Comparison of ENCODE assay signal across 9 cellular contexts in genomic region chr11:118998822-118999221, GRCh38. TPM values are rescaled to one million over a fixed set of nuclear protein-coding genes. Genes with fewer than 3 reads are reported as not detected.
DNase-seq lines count a peak whose midpoint lies in the region; ATAC-seq and TF ChIP-seq lines count a peak whose summit lies in the region.
"Had no signal": no experiment of that assay in that cellular context is flagged by ENCODE, and none has a peak within 500 bp of the region (broad histone marks: within the 10 kb centered on the region; RNA-seq: fewer than 3 reads in every experiment).

No MANE protein-coding gene starts in this region.

- H3K9me3 Mint-ChIP-seq in effector memory CD8-positive, alpha-beta T cell = no peaks in the 10 kb centered on the region
- H3K9me3 Mint-ChIP-seq in natural killer cell treated with Interleukin-12 subunit alpha and Interleukin-12 subunit beta and Interleukin-15 and Interleukin-18, amount 100 ng/mL, for 72 hours = no peaks in the 10 kb centered on the region

- no peaks in the 10 kb centered on the region for H4K20me1 ChIP-seq in DND-41 (ENCODE audit: insufficient read depth, low read length)

- peak overlapping the region; percentile 82 to 95 for H3K4me3 Mint-ChIP-seq in effector memory CD8-positive, alpha-beta T cell
- peak overlapping the region; percentile 99 for H3K4me3 Mint-ChIP-seq in natural killer cell treated with Interleukin-12 subunit alpha and Interleukin-12 subunit beta and Interleukin-15 and Interleukin-18, amount 100 ng/mL, for 72 hours

- peaks cover 25 to 26% of the 10 kb centered on the region in 2 donors for H3K4me1 Mint-ChIP-seq in effector memory CD8-positive, alpha-beta T cell (ENCODE audit: low read depth in 2 of 2)
- peaks cover 26 to 35% of the 10 kb centered on the region in 2 donors for H3K4me1 Mint-ChIP-seq in natural killer cell treated with Interleukin-12 subunit alpha and Interleukin-12 subunit beta and Interleukin-15 and Interleukin-18, amount 100 ng/mL, for 72 hours (ENCODE audit: low read depth in 2 of 2)

- H3K27me3 Mint-ChIP-seq in effector memory CD8-positive, alpha-beta T cell = no peaks in the 10 kb centered on the region
- H3K27me3 Mint-ChIP-seq in natural killer cell treated with Interleukin-12 subunit alpha and Interleukin-12 subunit beta and Interleukin-15 and Interleukin-18, amount 100 ng/mL, for 72 hours = no peaks in the 10 kb centered on the region

- no peak for ATAC-seq in DND-41 (ENCODE audit: insufficient read depth, low read depth)
- no peak for ATAC-seq in effector memory CD8-positive, alpha-beta T cell (replicated peaks)
- no peak for ATAC-seq in natural killer cell treated with Interleukin-12 subunit alpha and Interleukin-12 subunit beta and Interleukin-15 and Interleukin-18, amount 100 ng/mL, for 72 hours
- no peak for ATAC-seq in HG03097 (IDR thresholded peaks at IDR 0.05; ENCODE audit: low FRiP score, unreplicated experiment)
- ATAC-seq in HG02798 (IDR thresholded peaks at IDR 0.05; ENCODE audit: poor library complexity, unreplicated experiment) = no peak

- peaks cover 43% of the 10 kb centered on the region for H3K4me1 ChIP-seq in DND-41 (ENCODE audit: insufficient read depth, low read length)

- no peaks in the 10 kb centered on the region for H3K9me3 ChIP-seq in DND-41 (ENCODE audit: insufficient read depth, low read length, severe bottlenecking)

- peak overlapping the region; percentile 53 to 86; a peak in 3 of 4 replicates for H3K4me3 ChIP-seq in DND-41 (ENCODE audit: low read depth in 1 of 2, low read length in 2 of 2)

- peaks cover 59% of the 10 kb centered on the region for H3K79me2 ChIP-seq in DND-41 (ENCODE audit: insufficient read depth, low read length)

- H3K27ac Mint-ChIP-seq in effector memory CD8-positive, alpha-beta T cell = peak overlapping the region; percentile 98 to 99
- H3K27ac Mint-ChIP-seq in natural killer cell treated with Interleukin-12 subunit alpha and Interleukin-12 subunit beta and Interleukin-15 and Interleukin-18, amount 100 ng/mL, for 72 hours = peak overlapping the region; percentile 84 to 96

- H2AFZ ChIP-seq in DND-41 (ENCODE audit: low read depth, low read length) = peak overlapping the region; percentile 99; the same call in 1 of the 2 replicates

- H3K4me2 ChIP-seq in DND-41 (ENCODE audit: insufficient read depth, low read length) = peak overlapping the region; percentile 79

- no peaks in the 10 kb centered on the region for H3K27me3 ChIP-seq in DND-41 (ENCODE audit: insufficient read depth, low read length, poor library complexity)

- DNase-seq in DND-41 (no peak), NCI-H69 (lab: John Stamatoyannopoulos, UW) (peak; percentile 28), cerebellum (ENCODE audit: low spot score) (no peak)
- no peak for DNase-seq in effector memory CD8-positive, alpha-beta T cell
- no peak for DNase-seq in natural killer cell treated with Interleukin-12 subunit alpha and Interleukin-12 subunit beta and Interleukin-15 and Interleukin-18, amount 100 ng/mL, for 72 hours (ENCODE audit: low spot score)
- no peak for DNase-seq in effector CD8-positive, alpha-beta T cell (lab: John Stamatoyannopoulos, UW)

- no peak for TF ChIP-seq CTCF in DND-41 (IDR thresholded peaks at IDR 0.05; ENCODE audit: borderline replicate concordance, extremely low read depth, low read length, poor library complexity, severe bottlenecking)

- H3K27ac ChIP-seq in DND-41 (ENCODE audit: low read length) = peak overlapping the region; percentile 75

- H3K36me3 ChIP-seq in DND-41 (ENCODE audit: insufficient read depth, low read length) = peaks cover 48% of the 10 kb centered on the region

- H3K9ac ChIP-seq in DND-41 (ENCODE audit: low read depth, low read length) = peak overlapping the region; percentile 72

- peaks cover 56% of the 10 kb centered on the region for H3K36me3 Mint-ChIP-seq in effector memory CD8-positive, alpha-beta T cell (ENCODE audit: insufficient read depth)
- H3K36me3 Mint-ChIP-seq in natural killer cell treated with Interleukin-12 subunit alpha and Interleukin-12 subunit beta and Interleukin-15 and Interleukin-18, amount 100 ng/mL, for 72 hours = peaks cover 7% of the 10 kb centered on the region

RNA-seq across cellular contexts. Expression of gene CENATAC, which starts 0.9 kb away (rescaled TPM):
- 10 to 100 TPM; 53.4 to 97.8 TPM for total RNA-seq in natural killer cell treated with Interleukin-12 subunit alpha and Interleukin-12 subunit beta and Interleukin-15 and Interleukin-18, amount 100 ng/mL, for 72 hours
- 44.6 TPM for total RNA-seq in cerebellum

RNA-seq across cellular contexts. Expression of gene RPS25, which starts 19.3 kb away (rescaled TPM):
- total RNA-seq in natural killer cell treated with Interleukin-12 subunit alpha and Interleukin-12 subunit beta and Interleukin-15 and Interleukin-18, amount 100 ng/mL, for 72 hours = 100 to 1,000 TPM; 711 to 875 TPM
- 284 TPM for total RNA-seq in cerebellum

RNA-seq across cellular contexts. Expression of gene TRAPPC4, which starts 19.7 kb away (rescaled TPM):
- 10 to 100 TPM; 76.3 to 82.3 TPM for total RNA-seq in natural killer cell treated with Interleukin-12 subunit alpha and Interleukin-12 subunit beta and Interleukin-15 and Interleukin-18, amount 100 ng/mL, for 72 hours
- total RNA-seq in cerebellum = 32.8 TPM

RNA-seq across cellular contexts. Expression of gene FOXR1, which starts 27.3 kb away (rescaled TPM):
- not detected for total RNA-seq in natural killer cell treated with Interleukin-12 subunit alpha and Interleukin-12 subunit beta and Interleukin-15 and Interleukin-18, amount 100 ng/mL, for 72 hours
- not detected for total RNA-seq in cerebellum
- total RNA-seq: activated CD8-positive, alpha-beta memory T cell treated with anti-CD3 and anti-CD28 coated beads for 36 hours had no signal

RNA-seq across cellular contexts. Expression of gene SLC37A4, which starts 31.9 kb away (rescaled TPM):
- total RNA-seq in natural killer cell treated with Interleukin-12 subunit alpha and Interleukin-12 subunit beta and Interleukin-15 and Interleukin-18, amount 100 ng/mL, for 72 hours = 10 to 100 TPM; 20.3 to 32.6 TPM
- 10.0 TPM for total RNA-seq in cerebellum
